ENCODE assay signal across 1 cellular context in the genomic region with DNA sequence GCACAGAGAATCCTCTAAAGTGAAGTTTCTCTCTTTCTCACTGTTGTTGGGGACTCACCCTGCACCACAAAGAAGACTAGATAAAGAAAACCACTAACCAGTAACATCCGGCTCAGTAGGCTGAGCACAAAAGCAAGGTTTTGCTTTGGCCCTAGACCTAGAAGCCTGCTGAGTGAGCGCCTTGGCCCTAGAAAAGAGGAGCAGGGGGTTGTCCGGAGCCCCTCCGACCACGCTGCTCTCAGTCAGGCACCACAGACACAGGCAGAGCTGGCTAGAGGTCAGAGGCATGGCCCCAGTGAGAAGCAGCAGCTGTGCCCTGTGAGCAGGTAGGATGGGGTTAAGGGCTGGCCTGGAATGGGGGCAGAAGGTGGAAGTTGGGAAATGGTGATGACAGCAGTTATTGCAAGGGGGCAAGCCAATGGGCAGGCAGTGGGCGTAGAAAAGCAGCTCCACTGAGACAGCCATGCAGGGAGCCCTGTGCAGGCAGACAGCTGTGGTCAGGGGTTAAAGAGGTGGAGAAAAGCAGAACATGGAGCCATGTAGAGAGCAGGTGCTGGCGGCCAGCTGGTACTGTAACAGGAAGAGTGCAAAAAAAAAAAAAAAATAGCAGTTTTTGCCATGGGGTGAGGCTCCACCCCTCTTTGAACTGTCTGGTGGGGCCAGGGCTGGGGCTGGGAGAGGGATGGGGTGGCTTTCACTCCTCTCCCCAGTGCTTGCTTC.
TF ChIP-seq lines count a peak whose summit lies in the region.

No MANE protein-coding gene starts in this region.

TF ChIP-seq in GM12878, 131 proteins besides CTCF, POLR2A, EP300 and RAD21 (continued from another document and continues in another):
- TF ChIP-seq, protein P1, sequence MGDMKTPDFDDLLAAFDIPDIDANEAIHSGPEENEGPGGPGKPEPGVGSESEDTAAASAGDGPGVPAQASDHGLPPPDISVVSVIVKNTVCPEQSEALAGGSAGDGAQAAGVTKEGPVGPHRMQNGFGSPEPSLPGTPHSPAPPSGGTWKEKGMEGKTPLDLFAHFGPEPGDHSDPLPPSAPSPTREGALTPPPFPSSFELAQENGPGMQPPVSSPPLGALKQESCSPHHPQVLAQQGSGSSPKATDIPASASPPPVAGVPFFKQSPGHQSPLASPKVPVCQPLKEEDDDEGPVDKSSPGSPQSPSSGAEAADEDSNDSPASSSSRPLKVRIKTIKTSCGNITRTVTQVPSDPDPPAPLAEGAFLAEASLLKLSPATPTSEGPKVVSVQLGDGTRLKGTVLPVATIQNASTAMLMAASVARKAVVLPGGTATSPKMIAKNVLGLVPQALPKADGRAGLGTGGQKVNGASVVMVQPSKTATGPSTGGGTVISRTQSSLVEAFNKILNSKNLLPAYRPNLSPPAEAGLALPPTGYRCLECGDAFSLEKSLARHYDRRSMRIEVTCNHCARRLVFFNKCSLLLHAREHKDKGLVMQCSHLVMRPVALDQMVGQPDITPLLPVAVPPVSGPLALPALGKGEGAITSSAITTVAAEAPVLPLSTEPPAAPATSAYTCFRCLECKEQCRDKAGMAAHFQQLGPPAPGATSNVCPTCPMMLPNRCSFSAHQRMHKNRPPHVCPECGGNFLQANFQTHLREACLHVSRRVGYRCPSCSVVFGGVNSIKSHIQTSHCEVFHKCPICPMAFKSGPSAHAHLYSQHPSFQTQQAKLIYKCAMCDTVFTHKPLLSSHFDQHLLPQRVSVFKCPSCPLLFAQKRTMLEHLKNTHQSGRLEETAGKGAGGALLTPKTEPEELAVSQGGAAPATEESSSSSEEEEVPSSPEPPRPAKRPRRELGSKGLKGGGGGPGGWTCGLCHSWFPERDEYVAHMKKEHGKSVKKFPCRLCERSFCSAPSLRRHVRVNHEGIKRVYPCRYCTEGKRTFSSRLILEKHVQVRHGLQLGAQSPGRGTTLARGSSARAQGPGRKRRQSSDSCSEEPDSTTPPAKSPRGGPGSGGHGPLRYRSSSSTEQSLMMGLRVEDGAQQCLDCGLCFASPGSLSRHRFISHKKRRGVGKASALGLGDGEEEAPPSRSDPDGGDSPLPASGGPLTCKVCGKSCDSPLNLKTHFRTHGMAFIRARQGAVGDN (IDR thresholded peaks at IDR 0.05) = no peak
- TF ChIP-seq NFIC (IDR thresholded peaks at IDR 0.05; ENCODE audit: low read depth, low read length) (no peak), IRF4 (IDR thresholded peaks at IDR 0.05; ENCODE audit: low read depth, low read length) (no peak), BHLHE40 (IDR thresholded peaks at IDR 0.05; ENCODE audit: borderline replicate concordance in 1 of 2, low read depth in 2 of 2, low read length in 1 of 2) (no peak), MEF2B (IDR thresholded peaks at IDR 0.05; ENCODE audit: partially characterized antibody, poor library complexity, severe bottlenecking) (no peak), TCF7 (IDR thresholded peaks at IDR 0.05; ENCODE audit: borderline replicate concordance) (no peak), ZNF217 (IDR thresholded peaks at IDR 0.05) (no peak), YY1 (IDR thresholded peaks at IDR 0.05; ENCODE audit: low read depth, low read length) (peak; percentile 49; the same call in 1 of the 2 replicates), TCF12 (IDR thresholded peaks at IDR 0.05; ENCODE audit: low read depth, low read length) (peak; percentile 92), BACH1 (IDR thresholded peaks at IDR 0.05; ENCODE audit: borderline replicate concordance) (no peak), LARP7 (IDR thresholded peaks at IDR 0.05) (peak; percentile 47; the same call in 1 of the 2 replicates), SREBF1 (IDR thresholded peaks at IDR 0.05; ENCODE audit: low read length) (no peak), CREM (IDR thresholded peaks at IDR 0.05; ENCODE audit: low read depth) (no peak), SRF (IDR thresholded peaks at IDR 0.05; ENCODE audit: low read depth in 2 of 2, low read length in 2 of 2) (no peak), TARDBP (IDR thresholded peaks at IDR 0.05; ENCODE audit: borderline replicate concordance) (no peak), GATAD2B (conservative IDR thresholded peaks at IDR 0.05; ENCODE audit: low read depth) (no peak), JUNB (IDR thresholded peaks at IDR 0.05) (no peak), MTA2 (IDR thresholded peaks at IDR 0.05; ENCODE audit: low read depth) (peak; percentile 18; the same call in 1 of the 2 replicates), ATF7 (IDR thresholded peaks at IDR 0.05; ENCODE audit: low read depth) (no peak; the same call in 1 of the 2 replicates), YBX1 (IDR thresholded peaks at IDR 0.05) (no peak), ZNF384 (IDR thresholded peaks at IDR 0.05; ENCODE audit: borderline replicate concordance, low read depth, low read length) (peak; percentile 90), ZNF274 (IDR thresholded peaks at IDR 0.05; ENCODE audit: insufficient read depth, insufficient read length) (no peak), CHD2 (IDR thresholded peaks at IDR 0.05; ENCODE audit: borderline replicate concordance, low read depth, low read length) (no peak), ETV6 (conservative IDR thresholded peaks at IDR 0.05 in 1 of 2, IDR thresholded peaks at IDR 0.05 in 1 of 2; ENCODE audit: borderline replicate concordance in 1 of 2, low read depth in 1 of 2) (0 out of 4 replicates have a peak, but pooled peaks of 1 of the 2 experiments have one; percentile 11), NRF1 (conservative IDR thresholded peaks at IDR 0.05; ENCODE audit: low read depth, low read length) (no peak), RCOR1 (conservative IDR thresholded peaks at IDR 0.05; ENCODE audit: low read depth, low read length) (no peak), GABPA (IDR thresholded peaks at IDR 0.05; ENCODE audit: low read depth) (no peak), POLR2AphosphoS5 (IDR thresholded peaks at IDR 0.05; ENCODE audit: low read length) (no peak), SMARCA5 (IDR thresholded peaks at IDR 0.05) (peak; percentile 32; the same call in 1 of the 2 replicates), MYB (IDR thresholded peaks at IDR 0.05; ENCODE audit: borderline replicate concordance, low read depth, low read length) (peak; percentile 38; the same call in 1 of the 2 replicates), WRNIP1 (IDR thresholded peaks at IDR 0.05; ENCODE audit: borderline replicate concordance, low read depth, low read length) (no peak), RAD51 (IDR thresholded peaks at IDR 0.05) (no peak)
- TF ChIP-seq, protein P2, sequence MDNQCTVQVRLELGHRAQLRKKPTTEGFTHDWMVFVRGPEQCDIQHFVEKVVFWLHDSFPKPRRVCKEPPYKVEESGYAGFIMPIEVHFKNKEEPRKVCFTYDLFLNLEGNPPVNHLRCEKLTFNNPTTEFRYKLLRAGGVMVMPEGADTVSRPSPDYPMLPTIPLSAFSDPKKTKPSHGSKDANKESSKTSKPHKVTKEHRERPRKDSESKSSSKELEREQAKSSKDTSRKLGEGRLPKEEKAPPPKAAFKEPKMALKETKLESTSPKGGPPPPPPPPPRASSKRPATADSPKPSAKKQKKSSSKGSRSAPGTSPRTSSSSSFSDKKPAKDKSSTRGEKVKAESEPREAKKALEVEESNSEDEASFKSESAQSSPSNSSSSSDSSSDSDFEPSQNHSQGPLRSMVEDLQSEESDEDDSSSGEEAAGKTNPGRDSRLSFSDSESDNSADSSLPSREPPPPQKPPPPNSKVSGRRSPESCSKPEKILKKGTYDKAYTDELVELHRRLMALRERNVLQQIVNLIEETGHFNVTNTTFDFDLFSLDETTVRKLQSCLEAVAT (IDR thresholded peaks at IDR 0.05) = no peak; the same call in none of the 2 replicates
- TF ChIP-seq, protein P3, sequence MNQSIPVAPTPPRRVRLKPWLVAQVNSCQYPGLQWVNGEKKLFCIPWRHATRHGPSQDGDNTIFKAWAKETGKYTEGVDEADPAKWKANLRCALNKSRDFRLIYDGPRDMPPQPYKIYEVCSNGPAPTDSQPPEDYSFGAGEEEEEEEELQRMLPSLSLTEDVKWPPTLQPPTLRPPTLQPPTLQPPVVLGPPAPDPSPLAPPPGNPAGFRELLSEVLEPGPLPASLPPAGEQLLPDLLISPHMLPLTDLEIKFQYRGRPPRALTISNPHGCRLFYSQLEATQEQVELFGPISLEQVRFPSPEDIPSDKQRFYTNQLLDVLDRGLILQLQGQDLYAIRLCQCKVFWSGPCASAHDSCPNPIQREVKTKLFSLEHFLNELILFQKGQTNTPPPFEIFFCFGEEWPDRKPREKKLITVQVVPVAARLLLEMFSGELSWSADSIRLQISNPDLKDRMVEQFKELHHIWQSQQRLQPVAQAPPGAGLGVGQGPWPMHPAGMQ (IDR thresholded peaks at IDR 0.05; ENCODE audit: borderline replicate concordance) = no peak
- TF ChIP-seq, protein P4, sequence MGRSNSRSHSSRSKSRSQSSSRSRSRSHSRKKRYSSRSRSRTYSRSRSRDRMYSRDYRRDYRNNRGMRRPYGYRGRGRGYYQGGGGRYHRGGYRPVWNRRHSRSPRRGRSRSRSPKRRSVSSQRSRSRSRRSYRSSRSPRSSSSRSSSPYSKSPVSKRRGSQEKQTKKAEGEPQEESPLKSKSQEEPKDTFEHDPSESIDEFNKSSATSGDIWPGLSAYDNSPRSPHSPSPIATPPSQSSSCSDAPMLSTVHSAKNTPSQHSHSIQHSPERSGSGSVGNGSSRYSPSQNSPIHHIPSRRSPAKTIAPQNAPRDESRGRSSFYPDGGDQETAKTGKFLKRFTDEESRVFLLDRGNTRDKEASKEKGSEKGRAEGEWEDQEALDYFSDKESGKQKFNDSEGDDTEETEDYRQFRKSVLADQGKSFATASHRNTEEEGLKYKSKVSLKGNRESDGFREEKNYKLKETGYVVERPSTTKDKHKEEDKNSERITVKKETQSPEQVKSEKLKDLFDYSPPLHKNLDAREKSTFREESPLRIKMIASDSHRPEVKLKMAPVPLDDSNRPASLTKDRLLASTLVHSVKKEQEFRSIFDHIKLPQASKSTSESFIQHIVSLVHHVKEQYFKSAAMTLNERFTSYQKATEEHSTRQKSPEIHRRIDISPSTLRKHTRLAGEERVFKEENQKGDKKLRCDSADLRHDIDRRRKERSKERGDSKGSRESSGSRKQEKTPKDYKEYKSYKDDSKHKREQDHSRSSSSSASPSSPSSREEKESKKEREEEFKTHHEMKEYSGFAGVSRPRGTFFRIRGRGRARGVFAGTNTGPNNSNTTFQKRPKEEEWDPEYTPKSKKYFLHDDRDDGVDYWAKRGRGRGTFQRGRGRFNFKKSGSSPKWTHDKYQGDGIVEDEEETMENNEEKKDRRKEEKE (IDR thresholded peaks at IDR 0.05) = no peak
- TF ChIP-seq, protein P5, sequence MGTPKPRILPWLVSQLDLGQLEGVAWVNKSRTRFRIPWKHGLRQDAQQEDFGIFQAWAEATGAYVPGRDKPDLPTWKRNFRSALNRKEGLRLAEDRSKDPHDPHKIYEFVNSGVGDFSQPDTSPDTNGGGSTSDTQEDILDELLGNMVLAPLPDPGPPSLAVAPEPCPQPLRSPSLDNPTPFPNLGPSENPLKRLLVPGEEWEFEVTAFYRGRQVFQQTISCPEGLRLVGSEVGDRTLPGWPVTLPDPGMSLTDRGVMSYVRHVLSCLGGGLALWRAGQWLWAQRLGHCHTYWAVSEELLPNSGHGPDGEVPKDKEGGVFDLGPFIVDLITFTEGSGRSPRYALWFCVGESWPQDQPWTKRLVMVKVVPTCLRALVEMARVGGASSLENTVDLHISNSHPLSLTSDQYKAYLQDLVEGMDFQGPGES (IDR thresholded peaks at IDR 0.05) = no peak
- TF ChIP-seq, protein P6, sequence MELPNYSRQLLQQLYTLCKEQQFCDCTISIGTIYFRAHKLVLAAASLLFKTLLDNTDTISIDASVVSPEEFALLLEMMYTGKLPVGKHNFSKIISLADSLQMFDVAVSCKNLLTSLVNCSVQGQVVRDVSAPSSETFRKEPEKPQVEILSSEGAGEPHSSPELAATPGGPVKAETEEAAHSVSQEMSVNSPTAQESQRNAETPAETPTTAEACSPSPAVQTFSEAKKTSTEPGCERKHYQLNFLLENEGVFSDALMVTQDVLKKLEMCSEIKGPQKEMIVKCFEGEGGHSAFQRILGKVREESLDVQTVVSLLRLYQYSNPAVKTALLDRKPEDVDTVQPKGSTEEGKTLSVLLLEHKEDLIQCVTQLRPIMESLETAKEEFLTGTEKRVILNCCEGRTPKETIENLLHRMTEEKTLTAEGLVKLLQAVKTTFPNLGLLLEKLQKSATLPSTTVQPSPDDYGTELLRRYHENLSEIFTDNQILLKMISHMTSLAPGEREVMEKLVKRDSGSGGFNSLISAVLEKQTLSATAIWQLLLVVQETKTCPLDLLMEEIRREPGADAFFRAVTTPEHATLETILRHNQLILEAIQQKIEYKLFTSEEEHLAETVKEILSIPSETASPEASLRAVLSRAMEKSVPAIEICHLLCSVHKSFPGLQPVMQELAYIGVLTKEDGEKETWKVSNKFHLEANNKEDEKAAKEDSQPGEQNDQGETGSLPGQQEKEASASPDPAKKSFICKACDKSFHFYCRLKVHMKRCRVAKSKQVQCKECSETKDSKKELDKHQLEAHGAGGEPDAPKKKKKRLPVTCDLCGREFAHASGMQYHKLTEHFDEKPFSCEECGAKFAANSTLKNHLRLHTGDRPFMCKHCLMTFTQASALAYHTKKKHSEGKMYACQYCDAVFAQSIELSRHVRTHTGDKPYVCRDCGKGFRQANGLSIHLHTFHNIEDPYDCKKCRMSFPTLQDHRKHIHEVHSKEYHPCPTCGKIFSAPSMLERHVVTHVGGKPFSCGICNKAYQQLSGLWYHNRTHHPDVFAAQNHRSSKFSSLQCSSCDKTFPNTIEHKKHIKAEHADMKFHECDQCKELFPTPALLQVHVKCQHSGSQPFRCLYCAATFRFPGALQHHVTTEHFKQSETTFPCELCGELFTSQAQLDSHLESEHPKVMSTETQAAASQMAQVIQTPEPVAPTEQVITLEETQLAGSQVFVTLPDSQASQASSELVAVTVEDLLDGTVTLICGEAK (IDR thresholded peaks at IDR 0.05; ENCODE audit: borderline replicate concordance) = no peak
- TF ChIP-seq, protein P7, sequence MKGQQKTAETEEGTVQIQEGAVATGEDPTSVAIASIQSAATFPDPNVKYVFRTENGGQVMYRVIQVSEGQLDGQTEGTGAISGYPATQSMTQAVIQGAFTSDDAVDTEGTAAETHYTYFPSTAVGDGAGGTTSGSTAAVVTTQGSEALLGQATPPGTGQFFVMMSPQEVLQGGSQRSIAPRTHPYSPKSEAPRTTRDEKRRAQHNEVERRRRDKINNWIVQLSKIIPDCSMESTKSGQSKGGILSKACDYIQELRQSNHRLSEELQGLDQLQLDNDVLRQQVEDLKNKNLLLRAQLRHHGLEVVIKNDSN (IDR thresholded peaks at IDR 0.05; ENCODE audit: borderline replicate concordance, extremely low read length, insufficient read depth, low read depth, low read length) = no peak
- TF ChIP-seq, protein P8, sequence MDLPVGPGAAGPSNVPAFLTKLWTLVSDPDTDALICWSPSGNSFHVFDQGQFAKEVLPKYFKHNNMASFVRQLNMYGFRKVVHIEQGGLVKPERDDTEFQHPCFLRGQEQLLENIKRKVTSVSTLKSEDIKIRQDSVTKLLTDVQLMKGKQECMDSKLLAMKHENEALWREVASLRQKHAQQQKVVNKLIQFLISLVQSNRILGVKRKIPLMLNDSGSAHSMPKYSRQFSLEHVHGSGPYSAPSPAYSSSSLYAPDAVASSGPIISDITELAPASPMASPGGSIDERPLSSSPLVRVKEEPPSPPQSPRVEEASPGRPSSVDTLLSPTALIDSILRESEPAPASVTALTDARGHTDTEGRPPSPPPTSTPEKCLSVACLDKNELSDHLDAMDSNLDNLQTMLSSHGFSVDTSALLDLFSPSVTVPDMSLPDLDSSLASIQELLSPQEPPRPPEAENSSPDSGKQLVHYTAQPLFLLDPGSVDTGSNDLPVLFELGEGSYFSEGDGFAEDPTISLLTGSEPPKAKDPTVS (IDR thresholded peaks at IDR 0.05; ENCODE audit: low read depth, low read length) = no peak
